In genomic region chr16:67483731-67484525, GRCh38 we compare ENCODE assay signal across 21 cellular contexts. TPM values are rescaled to one million over a fixed set of nuclear protein-coding genes. Genes with fewer than 3 reads are reported as not detected.
DNase-seq lines count a peak whose midpoint lies in the region; ATAC-seq, FAIRE-seq and TF ChIP-seq lines count a peak whose summit lies in the region.
"Had no signal": no experiment of that assay in that cellular context is flagged by ENCODE, and none has a peak within 500 bp of the region (broad histone marks: within the 10 kb centered on the region; RNA-seq: fewer than 3 reads in every experiment).

No MANE protein-coding gene starts in this region.

- ATAC-seq in stimulated activated naive CD8-positive, alpha-beta T cell treated with anti-CD3 and anti-CD28 coated beads, Interleukin-15, amount 100 ng/mL, for 72 hours: no peak
- ATAC-seq in HG02610 (IDR thresholded peaks at IDR 0.05; ENCODE audit: unreplicated experiment) (no peak), HG02571 (IDR thresholded peaks at IDR 0.05; ENCODE audit: unreplicated experiment) (no peak), HG03469 (IDR thresholded peaks at IDR 0.05; ENCODE audit: unreplicated experiment) (no peak)
- ATAC-seq: heart right ventricle, Panc1 had no signal

- no peaks in the 10 kb centered on the region for H3K9me3 Mint-ChIP-seq in stimulated activated naive CD8-positive, alpha-beta T cell treated with anti-CD3 and anti-CD28 coated beads, Interleukin-15, Interleukin-2, amounts not matched to agents 100 ng/mL and 50 ng/mL, for 24 hours
- H3K9me3 Mint-ChIP-seq in stimulated activated naive CD8-positive, alpha-beta T cell treated with anti-CD3 and anti-CD28 coated beads, Interleukin-15, amount 100 ng/mL, for 72 hours: no peaks in the 10 kb centered on the region
- H3K9me3 Mint-ChIP-seq: activated CD4-positive, alpha-beta T cell treated with anti-CD3 and anti-CD28 coated beads, Interleukin-2, amount 10 ng/mL, durations not matched to agents 24 days and 14 days had no signal

- H3K4me2 ChIP-seq in H1 (ENCODE audit: insufficient read depth in 1 of 2, low read depth in 2 of 2, low read length in 2 of 2): no peak overlapping the region

- H3K4me3 Mint-ChIP-seq in stimulated activated naive CD8-positive, alpha-beta T cell treated with anti-CD3 and anti-CD28 coated beads, Interleukin-15, Interleukin-2, amounts not matched to agents 100 ng/mL and 50 ng/mL, for 24 hours: no peak overlapping the region
- peak overlapping the region in 1 of 2 donors; percentile 45 for H3K4me3 Mint-ChIP-seq in stimulated activated naive CD8-positive, alpha-beta T cell treated with anti-CD3 and anti-CD28 coated beads, Interleukin-15, amount 100 ng/mL, for 72 hours
- H3K4me3 Mint-ChIP-seq: activated CD4-positive, alpha-beta T cell treated with anti-CD3 and anti-CD28 coated beads, Interleukin-2, amount 10 ng/mL, durations not matched to agents 24 days and 14 days had no signal

- H3K9me3 ChIP-seq in NT2/D1 (ENCODE audit: insufficient read depth, low read length): no peaks in the 10 kb centered on the region
- no peaks in the 10 kb centered on the region for H3K9me3 ChIP-seq in H1 (ENCODE audit: insufficient read depth in 2 of 2, low read depth in 1 of 2, low read length in 1 of 2)
- no peaks in the 10 kb centered on the region for H3K9me3 ChIP-seq in testis
- H3K9me3 ChIP-seq: heart right ventricle, SK-N-SH, tibial nerve had no signal

- no peak overlapping the region for H2BK20ac ChIP-seq in H1 (ENCODE audit: low read length)

- H3K36me3 ChIP-seq in NT2/D1 (ENCODE audit: insufficient read depth, insufficient read length, low read length) (peaks cover 2% of the 10 kb centered on the region), H1 (ENCODE audit: control insufficient read depth in 2 of 4, insufficient read depth in 4 of 4, low read length in 3 of 4) (no peaks in the 10 kb centered on the region), testis (ENCODE audit: low read depth, missing control alignments) (no peaks in the 10 kb centered on the region)

- CTCF ChIA-PET in H1 (lab: Charles Lee; ENCODE audit: partially characterized antibody): interaction anchor here (0.9 to 8.9 kb wide), 5 partner anchors 9 to 439 kb away, joined by 3 to 74 read pairs (median 14); no protein-coding TSS in a partner anchor

- no peak overlapping the region for H2BK120ac ChIP-seq in H1 (replicated peaks; ENCODE audit: low read depth, low read length)

- no peak overlapping the region for H3K14ac ChIP-seq in H1 (ENCODE audit: insufficient read length)

- H3K23ac ChIP-seq in H1 (ENCODE audit: insufficient read length): no peak overlapping the region

- peaks cover 14% of the 10 kb centered on the region for H3K36me3 Mint-ChIP-seq in stimulated activated naive CD8-positive, alpha-beta T cell treated with anti-CD3 and anti-CD28 coated beads, Interleukin-15, Interleukin-2, amounts not matched to agents 100 ng/mL and 50 ng/mL, for 24 hours (ENCODE audit: low read depth)

- peaks cover 2 to 4% of the 10 kb centered on the region in 2 experiments for H4K20me1 ChIP-seq in H1 (replicated peaks in 1 of 2; ENCODE audit: control insufficient read depth in 1 of 2, insufficient read depth in 2 of 2, low read length in 2 of 2)

- peaks cover 0 to 5% of the 10 kb centered on the region in 2 experiments; a peak in 2 of 4 replicates for H3K79me2 ChIP-seq in H1 (ENCODE audit: control insufficient read depth in 1 of 2, insufficient read depth in 2 of 2, low read length in 2 of 2)

- H3K9ac ChIP-seq in NT2/D1 (ENCODE audit: insufficient read length, low read depth) (peak overlapping the region; percentile 3), H1 (replicated peaks in 1 of 4; ENCODE audit: extremely low read depth in 1 of 4, low read depth in 3 of 4, low read length in 3 of 4) (no peak overlapping the region)
- H3K9ac ChIP-seq: SK-N-SH had no signal

- TF ChIP-seq POLR2A in H1 (IDR thresholded peaks at IDR 0.05; ENCODE audit: control extremely low read depth in 1 of 2, low read depth in 2 of 2, low read length in 2 of 2) (no peak), testis (IDR thresholded peaks at IDR 0.05) (no peak)

- no peak overlapping the region for H3K56ac ChIP-seq in H1 (replicated peaks; ENCODE audit: insufficient read length, low read depth, low read length)

- no peaks in the 10 kb centered on the region for H3K27me3 Mint-ChIP-seq in stimulated activated naive CD8-positive, alpha-beta T cell treated with anti-CD3 and anti-CD28 coated beads, Interleukin-15, Interleukin-2, amounts not matched to agents 100 ng/mL and 50 ng/mL, for 24 hours
- H3K27me3 Mint-ChIP-seq in stimulated activated naive CD8-positive, alpha-beta T cell treated with anti-CD3 and anti-CD28 coated beads, Interleukin-15, amount 100 ng/mL, for 72 hours: no peaks in the 10 kb centered on the region
- H3K27me3 Mint-ChIP-seq: activated CD4-positive, alpha-beta T cell treated with anti-CD3 and anti-CD28 coated beads, Interleukin-2, amount 10 ng/mL, durations not matched to agents 24 days and 14 days had no signal

- H3K4me1 ChIP-seq in NT2/D1 (ENCODE audit: insufficient read depth, insufficient read length) (peaks cover 8% of the 10 kb centered on the region), H1 (replicated peaks in 1 of 4; ENCODE audit: control insufficient read depth in 3 of 4, insufficient read depth in 4 of 4, low read length in 3 of 4) (peaks cover 0 to 5% (median 3%) of the 10 kb centered on the region in 4 experiments; a peak in 4 of 7 replicates), testis (peaks cover 55% of the 10 kb centered on the region)

- peaks cover 31% of the 10 kb centered on the region for H3K4me1 Mint-ChIP-seq in stimulated activated naive CD8-positive, alpha-beta T cell treated with anti-CD3 and anti-CD28 coated beads, Interleukin-15, Interleukin-2, amounts not matched to agents 100 ng/mL and 50 ng/mL, for 24 hours (ENCODE audit: low read depth)
- H3K4me1 Mint-ChIP-seq in stimulated activated naive CD8-positive, alpha-beta T cell treated with anti-CD3 and anti-CD28 coated beads, Interleukin-15, amount 100 ng/mL, for 72 hours: peaks cover 45% of the 10 kb centered on the region

- no peak for FAIRE-seq in H1 (lab: Jason Lieb, UNC)
- FAIRE-seq: colon, HTR-8/SVneo, islet of Langerhans had no signal

- TF ChIP-seq RAD21 in H1 (IDR thresholded peaks at IDR 0.05 in 1 of 2, conservative IDR thresholded peaks at IDR 0.05 in 1 of 2; ENCODE audit: low read depth in 2 of 2, low read length in 2 of 2): no peak

- peaks cover 8% of the 10 kb centered on the region; the same call in 1 of the 2 replicates for H3K23me2 ChIP-seq in H1 (ENCODE audit: low read depth, low read length)

- peaks cover 7% of the 10 kb centered on the region for H3K27me3 ChIP-seq in NT2/D1 (ENCODE audit: insufficient read depth, insufficient read length)
- H3K27me3 ChIP-seq in H1 (replicated peaks in 1 of 4; ENCODE audit: control insufficient read depth in 3 of 4, extremely low read depth in 1 of 4, insufficient read depth in 3 of 4, low read length in 3 of 4): peaks cover 18 to 43% (median 32%) of the 10 kb centered on the region in 4 experiments
- H3K27me3 ChIP-seq in testis: no peaks in the 10 kb centered on the region
- H3K27me3 ChIP-seq: heart right ventricle, tibial nerve had no signal

- peak overlapping the region; percentile 42 for H3K27ac Mint-ChIP-seq in stimulated activated naive CD8-positive, alpha-beta T cell treated with anti-CD3 and anti-CD28 coated beads, Interleukin-15, Interleukin-2, amounts not matched to agents 100 ng/mL and 50 ng/mL, for 24 hours
- H3K27ac Mint-ChIP-seq in stimulated activated naive CD8-positive, alpha-beta T cell treated with anti-CD3 and anti-CD28 coated beads, Interleukin-15, amount 100 ng/mL, for 72 hours: no peak overlapping the region
- H3K27ac Mint-ChIP-seq: activated CD4-positive, alpha-beta T cell treated with anti-CD3 and anti-CD28 coated beads, Interleukin-2, amount 10 ng/mL, durations not matched to agents 24 days and 14 days had no signal

- no peak overlapping the region for H2BK15ac ChIP-seq in H1 (ENCODE audit: low read length)

- H3K18ac ChIP-seq in H1 (ENCODE audit: extremely low read depth, low read length): no peak overlapping the region

- no peak overlapping the region for H2BK12ac ChIP-seq in H1 (ENCODE audit: low read depth, low read length)

- no peak overlapping the region for H4K91ac ChIP-seq in H1 (replicated peaks; ENCODE audit: insufficient read length, low read length)

- TF ChIP-seq CTCF in H1 (IDR thresholded peaks at IDR 0.05; ENCODE audit: control extremely low read depth in 1 of 3, insufficient read depth in 1 of 3, low read depth in 1 of 3, low read length in 3 of 3) (no peak), testis (IDR thresholded peaks at IDR 0.05) (no peak)

- no peak overlapping the region for H3K4ac ChIP-seq in H1 (replicated peaks; ENCODE audit: insufficient read length, low read depth, low read length)

- H3K4me3 ChIP-seq in NT2/D1 (ENCODE audit: insufficient read length, low read depth) (no peak overlapping the region), H1 (ENCODE audit: extremely low read depth in 1 of 4, insufficient read depth in 2 of 4, low read depth in 3 of 4, low read length in 4 of 4) (no peak overlapping the region), testis (no peak overlapping the region)
- H3K4me3 ChIP-seq: heart right ventricle, tibial nerve had no signal

- TF ChIP-seq EP300 in H1 (IDR thresholded peaks at IDR 0.05; ENCODE audit: borderline replicate concordance in 1 of 2, low read depth in 2 of 2, low read length in 2 of 2): no peak

- H4K8ac ChIP-seq in H1 (ENCODE audit: extremely low read depth, insufficient read depth, low read length): no peak overlapping the region

- H2AK5ac ChIP-seq in H1 (ENCODE audit: low read depth, low read length): no peak overlapping the region

- POLR2A ChIA-PET in H1 (lab: Charles Lee; ENCODE audit: partially characterized antibody): interaction anchor here (1.2 kb wide), 1 partner anchor 58 kb away, joined by 3 read pairs; no protein-coding TSS in a partner anchor

- DNase-seq in stimulated activated naive CD8-positive, alpha-beta T cell treated with anti-CD3 and anti-CD28 coated beads, Interleukin-15, amount 100 ng/mL, for 72 hours: no peak
- DNase-seq in NT2/D1 (ENCODE audit: low read depth, low spot score) (no peak), H1 (ENCODE audit: low read depth in 1 of 2, low spot score in 2 of 2) (no peak), testis (peak; percentile 80)
- DNase-seq: activated CD4-positive, alpha-beta T cell treated with anti-CD3 and anti-CD28 coated beads, Interleukin-2, amount 10 ng/mL, durations not matched to agents 24 days and 14 days; heart right ventricle; NCI-H1436; NCI-H2171; NCI-H748 treated with DMSO at 0.1 percent for 48 hours; SK-N-SH had no signal

- 84% methylated on average over 12 of the region's 12 CpGs; no CpG with 5 or more reads in 1 of the 2 experiments for WGBS in H1 (ENCODE audit: extremely low coverage in 1 of 2, insufficient coverage in 1 of 2, insufficient read length in 1 of 2, insufficient replicate concordance in 2 of 2, low coverage in 1 of 2, low lambda C conversion rate in 2 of 2, missing lambda C conversion rate in 1 of 2), 2 experiments
- WGBS in testis, 2 donors: 44 to 47% methylated on average over 9 to 12 of the region's 12 CpGs

- H2BK5ac ChIP-seq in H1 (ENCODE audit: low read depth, low read length): no peak overlapping the region

- intact Hi-C loops in testis (cut with DNase I; ENCODE audit: low total_unique reads): no loop called here

- no peak overlapping the region for H4K5ac ChIP-seq in H1 (ENCODE audit: insufficient read length, low read depth, low read length)

- H3K79me1 ChIP-seq in H1 (ENCODE audit: low read depth, low read length): no peaks in the 10 kb centered on the region; the same call in 1 of the 2 replicates

- no peak overlapping the region for H2AFZ ChIP-seq in H1 (ENCODE audit: low read length)

- no peak overlapping the region for H3K27ac ChIP-seq in H1 (ENCODE audit: low read depth, low read length)
- H3K27ac ChIP-seq in testis: peak overlapping the region; percentile 87 to 93

RNA-seq across cellular contexts. Expression of gene AGRP, which starts 0.6 kb away (rescaled TPM):
- total RNA-seq in H1 (2021; fragmentation: NEBNext Ultra II Directional; extraction: Animal tissue kit (Norgen Biotek cat#: 25700)): not detected in 2 replicates
- not detected in 2 replicates for polyA plus RNA-seq in H1 (2011; rRNA removed)
- polyA plus RNA-seq in H1 (2011; cell fraction: cytosol; rRNA removed): not detected
- polyA plus RNA-seq in H1 (2011; cell fraction: nucleus; rRNA removed): not detected
- not detected in 4 replicates for polyA plus RNA-seq in H1 (2012, experiment 1 of 2)
- not detected for polyA plus RNA-seq in H1 (2012, experiment 2 of 2)
- not detected for polyA plus RNA-seq in H1 (2013, experiment 1 of 2)
- polyA plus RNA-seq in H1 (2013, experiment 2 of 2): not detected
- not detected in 2 replicates for polyA minus RNA-seq in H1 (2011; rRNA and poly(A)+ RNA removed)
- polyA minus RNA-seq in H1 (2011; cell fraction: cytosol; rRNA and poly(A)+ RNA removed): not detected
- not detected for polyA minus RNA-seq in H1 (2011; cell fraction: nucleus; rRNA and poly(A)+ RNA removed)
- total RNA-seq in testis: 1 to 10 TPM; 1.2 to 1.7 TPM
- polyA plus RNA-seq in testis (ENCODE audit: insufficient read depth, low read depth, low replicate concordance): not detected
- total RNA-seq: activated CD4-positive, alpha-beta T cell treated with anti-CD3 and anti-CD28 coated beads, Interleukin-2, amount 10 ng/mL, durations not matched to agents 24 days and 14 days; heart right ventricle; mesenteric fat pad; tibial nerve had no signal
- polyA plus RNA-seq: BJ, SK-N-SH had no signal

RNA-seq across cellular contexts. Expression of gene ATP6V0D1, which starts 3.0 kb away (rescaled TPM):
- 47.3 and 54.1 TPM in 2 replicates for total RNA-seq in H1 (2021; fragmentation: NEBNext Ultra II Directional; extraction: Animal tissue kit (Norgen Biotek cat#: 25700))
- polyA plus RNA-seq in H1 (2011; rRNA removed) (129 and 134 TPM in 2 replicates), testis (ENCODE audit: insufficient read depth, low read depth, low replicate concordance) (165 TPM)
- polyA plus RNA-seq in H1 (2011; cell fraction: cytosol; rRNA removed): 97.9 TPM
- polyA plus RNA-seq in H1 (2011; cell fraction: nucleus; rRNA removed): 86.5 TPM
- 59.5 to 74.0 TPM (median 72.1 TPM) in 4 replicates for polyA plus RNA-seq in H1 (2012, experiment 1 of 2)
- polyA plus RNA-seq in H1 (2012, experiment 2 of 2): 94.8 TPM
- polyA plus RNA-seq in H1 (2013, experiment 1 of 2): 31.6 TPM
- polyA plus RNA-seq in H1 (2013, experiment 2 of 2): 32.0 TPM
- 122 and 161 TPM in 2 replicates for polyA minus RNA-seq in H1 (2011; rRNA and poly(A)+ RNA removed)
- polyA minus RNA-seq in H1 (2011; cell fraction: cytosol; rRNA and poly(A)+ RNA removed): 41.3 TPM
- polyA minus RNA-seq in H1 (2011; cell fraction: nucleus; rRNA and poly(A)+ RNA removed): 29.7 TPM
- 100 to 1,000 TPM in 1 of 2 donors, 10 to 100 TPM in 1; 95.0 to 135 TPM for total RNA-seq in testis

RNA-seq across cellular contexts. Expression of gene RIPOR1, which starts 44.7 kb away (rescaled TPM):
- total RNA-seq in H1 (2021; fragmentation: NEBNext Ultra II Directional; extraction: Animal tissue kit (Norgen Biotek cat#: 25700)): 8.0 and 10.1 TPM in 2 replicates
- polyA plus RNA-seq in H1 (2011; rRNA removed): 2.7 and 4.4 TPM in 2 replicates
- polyA plus RNA-seq in H1 (2011; cell fraction: cytosol; rRNA removed): 1.8 TPM
- polyA plus RNA-seq in H1 (2011; cell fraction: nucleus; rRNA removed): 9.7 TPM
- 6.4 to 11.6 TPM (median 10.3 TPM) in 4 replicates for polyA plus RNA-seq in H1 (2012, experiment 1 of 2)
- polyA plus RNA-seq in H1 (2012, experiment 2 of 2): 6.5 TPM
- polyA plus RNA-seq in H1 (2013, experiment 1 of 2): 9.2 TPM
- 8.0 TPM for polyA plus RNA-seq in H1 (2013, experiment 2 of 2)
- 2.2 and 2.7 TPM in 2 replicates for polyA minus RNA-seq in H1 (2011; rRNA and poly(A)+ RNA removed)
- 7.9 TPM for polyA minus RNA-seq in H1 (2011; cell fraction: cytosol; rRNA and poly(A)+ RNA removed)
- 8.0 TPM for polyA minus RNA-seq in H1 (2011; cell fraction: nucleus; rRNA and poly(A)+ RNA removed)
- total RNA-seq in testis: 100 to 1,000 TPM in 1 of 2 donors, 10 to 100 TPM in 1; 79.4 to 109 TPM
- polyA plus RNA-seq in testis (ENCODE audit: insufficient read depth, low read depth, low replicate concordance): 36.1 TPM

RNA-seq across cellular contexts. Expression of gene HSD11B2, which starts 53.0 kb away (rescaled TPM):
- 25.9 and 28.7 TPM in 2 replicates for total RNA-seq in H1 (2021; fragmentation: NEBNext Ultra II Directional; extraction: Animal tissue kit (Norgen Biotek cat#: 25700))
- polyA plus RNA-seq in H1 (2011; rRNA removed) (32.9 and 41.9 TPM in 2 replicates), testis (ENCODE audit: insufficient read depth, low read depth, low replicate concordance) (11.5 TPM)
- polyA plus RNA-seq in H1 (2011; cell fraction: cytosol; rRNA removed): 27.5 TPM
- polyA plus RNA-seq in H1 (2011; cell fraction: nucleus; rRNA removed): 43.8 TPM
- polyA plus RNA-seq in H1 (2012, experiment 1 of 2): 33.8 to 46.5 TPM (median 42.5 TPM) in 4 replicates
- 32.9 TPM for polyA plus RNA-seq in H1 (2012, experiment 2 of 2)
- 52.3 TPM for polyA plus RNA-seq in H1 (2013, experiment 1 of 2)
- polyA plus RNA-seq in H1 (2013, experiment 2 of 2): 54.7 TPM
- polyA minus RNA-seq in H1 (2011; rRNA and poly(A)+ RNA removed): 13.5 and 16.7 TPM in 2 replicates
- 22.1 TPM for polyA minus RNA-seq in H1 (2011; cell fraction: cytosol; rRNA and poly(A)+ RNA removed)
- 16.5 TPM for polyA minus RNA-seq in H1 (2011; cell fraction: nucleus; rRNA and poly(A)+ RNA removed)
- 1 to 10 TPM; 4.9 to 7.7 TPM for total RNA-seq in testis
